8 cellular contexts compared by ENCODE assay signal in the genomic region with DNA sequence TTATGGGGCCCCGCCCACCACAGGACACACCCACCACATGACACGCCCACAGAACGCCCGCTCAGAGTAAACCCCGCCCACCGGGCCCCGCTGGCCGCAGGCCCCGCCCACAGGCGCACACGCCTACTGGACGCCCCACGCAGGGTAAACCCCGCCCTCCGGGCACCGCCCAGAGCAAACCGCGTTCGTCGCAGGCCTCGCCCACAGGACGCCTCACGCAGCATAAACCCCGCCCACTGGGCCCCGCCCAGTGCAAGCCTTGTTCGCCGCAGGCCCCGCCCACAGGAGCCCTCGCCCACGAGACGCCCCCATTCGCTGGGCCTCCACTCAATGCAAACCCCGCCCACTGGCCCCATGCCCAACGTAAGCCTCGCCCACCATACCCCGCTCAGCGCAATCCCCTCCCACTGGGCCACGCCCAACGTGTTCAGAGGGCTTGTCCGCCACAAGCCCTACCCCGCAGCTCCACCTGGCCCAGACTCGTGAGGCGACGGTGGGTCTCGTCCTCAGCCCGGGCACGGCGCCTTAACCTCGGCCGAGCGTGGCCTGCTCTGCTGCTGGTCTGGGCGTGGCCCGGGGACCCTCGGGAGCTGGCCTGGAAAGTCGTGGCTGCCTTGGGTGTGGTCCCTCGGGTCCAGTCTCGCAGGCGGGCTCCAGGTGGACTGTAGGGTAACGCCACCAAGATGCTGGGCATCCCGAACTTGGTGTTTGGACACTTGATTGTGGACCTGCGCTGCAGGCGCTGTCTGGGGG. TPM values are rescaled to one million over a fixed set of nuclear protein-coding genes. Genes with fewer than 3 reads are reported as not detected.
DNase-seq lines count a peak whose midpoint lies in the region; ATAC-seq, FAIRE-seq and TF ChIP-seq lines count a peak whose summit lies in the region.

No MANE protein-coding gene starts in this region.

- DNase-seq in AG09309 (ENCODE audit: low read depth) (peak; percentile 44), NCI-H2227 (lab: John Stamatoyannopoulos, UW; ENCODE audit: unreplicated experiment) (peak; percentile 100), keratinocyte (ENCODE audit: low read depth, low spot score) (peak; percentile 99)
- DNase-seq in activated CD4-positive, CD25-positive, alpha-beta regulatory T cell (lab: John Stamatoyannopoulos, UW): peak; percentile 98 to 100 (median 99)
- peak; percentile 99 for DNase-seq in central memory CD8-positive, alpha-beta T cell (ENCODE audit: low spot score in 2 of 2)
- peak; percentile 97 to 98 (median 97) for DNase-seq in stimulated activated CD4-positive, alpha-beta T cell treated with anti-CD3 and anti-CD28 coated beads, Interleukin-12 subunit alpha, Interleukin-12 subunit beta, amount 100 ng/mL, for 48 hours (ENCODE audit: low read depth in 2 of 3, low spot score in 1 of 3)

- no peak overlapping the region for H3K27ac ChIP-seq in keratinocyte (ENCODE audit: control insufficient read depth, insufficient read depth, low read length)

- peak; percentile 90 for FAIRE-seq in keratinocyte (lab: Jason Lieb, UNC)

- H3K9me1 ChIP-seq in keratinocyte (ENCODE audit: control insufficient read depth, extremely low read depth, insufficient read depth, low read length): no peaks in the 10 kb centered on the region

- H3K4me1 ChIP-seq in keratinocyte (ENCODE audit: control insufficient read depth, extremely low read depth, insufficient read depth, low read length): no peaks in the 10 kb centered on the region

- H2AFZ ChIP-seq in keratinocyte (ENCODE audit: control insufficient read depth, low read length): peak overlapping the region; percentile 51

- H3K36me3 ChIP-seq in keratinocyte (ENCODE audit: control insufficient read depth in 2 of 2, extremely low read depth in 1 of 2, insufficient read depth in 2 of 2, low read length in 2 of 2): no peaks in the 10 kb centered on the region

- TF ChIP-seq CTCF in AG09309 (IDR thresholded peaks at IDR 0.05; ENCODE audit: control insufficient read depth, insufficient read depth, low read depth, low read length, missing control alignments) (no peak), keratinocyte (optimal IDR thresholded peaks at IDR 0.05 in 1 of 3, IDR thresholded peaks at IDR 0.05 in 1 of 3, conservative IDR thresholded peaks at IDR 0.05 in 1 of 3; ENCODE audit: extremely low read depth in 1 of 3, insufficient read depth in 2 of 3, low read length in 3 of 3) (no peak)

- no peaks in the 10 kb centered on the region for H4K20me1 ChIP-seq in keratinocyte (ENCODE audit: control insufficient read depth, extremely low read depth, insufficient read depth, low read length)

- no peaks in the 10 kb centered on the region for H3K9me3 ChIP-seq in keratinocyte (ENCODE audit: control insufficient read depth, low read depth, low read length)

- no peaks in the 10 kb centered on the region for H3K79me2 ChIP-seq in keratinocyte (ENCODE audit: control insufficient read depth, insufficient read depth, low read length)

- peak; percentile 39 for TF ChIP-seq POLR2A in GM18951 (IDR thresholded peaks at IDR 0.05; ENCODE audit: extremely low read depth, insufficient read depth, insufficient read length)

- H3K27ac Mint-ChIP-seq in central memory CD8-positive, alpha-beta T cell (ENCODE audit: low read depth): peak overlapping the region; percentile 49

- H3K4me3 ChIP-seq in AG09309 (ENCODE audit: control insufficient read depth, low read depth, low read length): peak overlapping the region; percentile 12
- H3K4me3 ChIP-seq in keratinocyte (ENCODE audit: control insufficient read depth in 2 of 3, extremely low read depth in 1 of 3, insufficient read depth in 2 of 3, low read depth in 1 of 3, low read length in 3 of 3): peak overlapping the region; percentile 46 to 56 (median 48)

- dilution Hi-C loops in keratinocyte (cut with MboI; ENCODE audit: extremely low pct_ligation_motif_present, low sequenced_read_pairs): no loop called here

- in situ Hi-C loops in GM18951 (cut with MboI; ENCODE audit: low sequenced_read_pairs, unreplicated experiment): no loop called here

- peaks cover 8% of the 10 kb centered on the region for H3K27me3 ChIP-seq in keratinocyte (ENCODE audit: control insufficient read depth, extremely low read depth, insufficient read depth, low read length)

- peak; percentile 76 for ATAC-seq in HG03159 (IDR thresholded peaks at IDR 0.05; ENCODE audit: unreplicated experiment)
- peak; percentile 88 for ATAC-seq in central memory CD8-positive, alpha-beta T cell (replicated peaks; ENCODE audit: extremely low read depth, poor library complexity, severe bottlenecking)

- H3K4me2 ChIP-seq in keratinocyte (ENCODE audit: control insufficient read depth, extremely low read depth, insufficient read depth, low read depth, low read length): peak overlapping the region; percentile 62

- no peaks in the 10 kb centered on the region for H3K27me3 Mint-ChIP-seq in central memory CD8-positive, alpha-beta T cell

- peaks cover 5% of the 10 kb centered on the region for H3K36me3 Mint-ChIP-seq in central memory CD8-positive, alpha-beta T cell (ENCODE audit: insufficient read depth)

- no peaks in the 10 kb centered on the region for H3K4me1 Mint-ChIP-seq in central memory CD8-positive, alpha-beta T cell

- H3K9me3 Mint-ChIP-seq in central memory CD8-positive, alpha-beta T cell: no peaks in the 10 kb centered on the region

- H3K4me3 Mint-ChIP-seq in central memory CD8-positive, alpha-beta T cell: peak overlapping the region; percentile 59

- peak overlapping the region; percentile 37 for H3K9ac ChIP-seq in keratinocyte (ENCODE audit: control insufficient read depth, extremely low read depth, insufficient read depth, low read length)

RNA-seq across cellular contexts. Expression of a gene that starts 0.4 kb away (rescaled TPM):
- 0.10 to 0.35 TPM (median 0.10 TPM) in 3 replicates for polyA plus RNA-seq in keratinocyte
- not detected for polyA plus RNA-seq in keratinocyte (2011; ENCODE audit: low read depth)
- 0.14 and 0.17 TPM in 2 replicates for polyA plus RNA-seq in keratinocyte (2011; cell fraction: cytosol; rRNA removed)
- 0.18 and 0.41 TPM in 2 replicates for polyA plus RNA-seq in keratinocyte (2011; cell fraction: nucleus; rRNA removed)
- 0.17 and 0.31 TPM in 2 replicates for polyA plus RNA-seq in keratinocyte (2012; ENCODE audit: low replicate concordance)
- polyA minus RNA-seq in keratinocyte: 2.0 TPM in 1 of 3 replicates, not detected in the others
- polyA minus RNA-seq in keratinocyte (2011; cell fraction: cytosol; rRNA and poly(A)+ RNA removed): not detected
- polyA minus RNA-seq in keratinocyte (2011; cell fraction: nucleus; rRNA and poly(A)+ RNA removed): not detected in 2 replicates

RNA-seq across cellular contexts. Expression of a gene that starts 4.4 kb away (rescaled TPM):
- polyA plus RNA-seq in keratinocyte: 0.08 to 0.45 TPM in 2 of 3 replicates, not detected in the other
- 0.26 TPM for polyA plus RNA-seq in keratinocyte (2011; ENCODE audit: low read depth)
- polyA plus RNA-seq in keratinocyte (2011; cell fraction: cytosol; rRNA removed): not detected in 2 replicates
- polyA plus RNA-seq in keratinocyte (2011; cell fraction: nucleus; rRNA removed): 2.6 and 3.3 TPM in 2 replicates
- 0.11 and 0.71 TPM in 2 replicates for polyA plus RNA-seq in keratinocyte (2012; ENCODE audit: low replicate concordance)
- polyA minus RNA-seq in keratinocyte: 0.36 TPM in 1 of 3 replicates, not detected in the others
- not detected for polyA minus RNA-seq in keratinocyte (2011; cell fraction: cytosol; rRNA and poly(A)+ RNA removed)
- polyA minus RNA-seq in keratinocyte (2011; cell fraction: nucleus; rRNA and poly(A)+ RNA removed): 0.62 TPM in 1 of 2 replicates, not detected in the other

RNA-seq across cellular contexts. Expression of a gene that starts 28.6 kb away (rescaled TPM):
- polyA plus RNA-seq in keratinocyte: 352 to 441 TPM (median 364 TPM) in 3 replicates
- polyA plus RNA-seq in keratinocyte (2011; ENCODE audit: low read depth): 233 TPM
- polyA plus RNA-seq in keratinocyte (2011; cell fraction: cytosol; rRNA removed): 438 and 465 TPM in 2 replicates
- polyA plus RNA-seq in keratinocyte (2011; cell fraction: nucleus; rRNA removed): 268 and 296 TPM in 2 replicates
- 230 and 477 TPM in 2 replicates for polyA plus RNA-seq in keratinocyte (2012; ENCODE audit: low replicate concordance)
- 579 to 781 TPM (median 600 TPM) in 3 replicates for polyA minus RNA-seq in keratinocyte
- 406 TPM for polyA minus RNA-seq in keratinocyte (2011; cell fraction: cytosol; rRNA and poly(A)+ RNA removed)
- polyA minus RNA-seq in keratinocyte (2011; cell fraction: nucleus; rRNA and poly(A)+ RNA removed): 112 and 177 TPM in 2 replicates

Comparison
In these comparisons a context has a peak if more than half of its experiments do, and no peak if none do; other contexts are left out.
1. DNase-seq: peak in every context shown above with its lines; median percentile 100 in NCI-H2227; 99 in activated CD4-positive, CD25-positive, alpha-beta regulatory T cell; 99 in central memory CD8-positive, alpha-beta T cell; 99 in keratinocyte; 97 in stimulated activated CD4-positive, alpha-beta T cell treated with anti-CD3 and anti-CD28 coated beads, Interleukin-12 subunit alpha, Interleukin-12 subunit beta, amount 100 ng/mL, for 48 hours; 44 in AG09309.